In genomic region chr16:73016488-73016830, GRCh38 we compare ENCODE assay signal across 12 cellular contexts. TPM values are rescaled to one million over a fixed set of nuclear protein-coding genes. Genes with fewer than 3 reads are reported as not detected.
DNase-seq lines count a peak whose midpoint lies in the region; ATAC-seq lines count a peak whose summit lies in the region.
"Had no signal": no experiment of that assay in that cellular context is flagged by ENCODE, and none has a peak within 500 bp of the region (broad histone marks: within the 10 kb centered on the region; RNA-seq: fewer than 3 reads in every experiment).

No MANE protein-coding gene starts in this region.

- H3K4me3 Mint-ChIP-seq in activated CD4-positive, alpha-beta T cell treated with anti-CD3 and anti-CD28 coated beads, Interleukin-2, amount 10 ng/mL, durations not matched to agents 24 days and 14 days, result no peak overlapping the region
- H3K4me3 Mint-ChIP-seq: CD8-positive, alpha-beta memory T cell had no signal

- H3K36me3 Mint-ChIP-seq in activated CD4-positive, alpha-beta T cell treated with anti-CD3 and anti-CD28 coated beads, Interleukin-2, amount 10 ng/mL, durations not matched to agents 24 days and 14 days (ENCODE audit: low read depth), result no peaks in the 10 kb centered on the region
- H3K36me3 Mint-ChIP-seq: CD8-positive, alpha-beta memory T cell had no signal

- no peak overlapping the region for H3K27ac Mint-ChIP-seq in activated CD4-positive, alpha-beta T cell treated with anti-CD3 and anti-CD28 coated beads, Interleukin-2, amount 10 ng/mL, durations not matched to agents 24 days and 14 days

- no peaks in the 10 kb centered on the region for H3K9me3 Mint-ChIP-seq in activated CD4-positive, alpha-beta T cell treated with anti-CD3 and anti-CD28 coated beads, Interleukin-2, amount 10 ng/mL, durations not matched to agents 24 days and 14 days

- peak; percentile 66 for DNase-seq in EH (ENCODE audit: low read depth)
- DNase-seq in left colon, result no peak
- DNase-seq in NCI-H345 (lab: John Stamatoyannopoulos, UW), result no peak
- DNase-seq in activated CD4-positive, alpha-beta T cell treated with anti-CD3 and anti-CD28 coated beads, Interleukin-2, amount 10 ng/mL, durations not matched to agents 24 days and 14 days, result no peak
- DNase-seq in activated CD8-positive, alpha-beta memory T cell treated with anti-CD3 and anti-CD28 coated beads, Interleukin-2, amount 50 U/mL, for 48 hours, result no peak
- no peak for DNase-seq in activated CD4-positive, alpha-beta T cell treated with anti-CD3 and anti-CD28 coated beads for 4 hours
- DNase-seq: activated T-cell treated with anti-CD3 and anti-CD28 coated beads for 4 hours; CD8-positive, alpha-beta memory T cell; left ventricle myocardium inferior; stimulated activated CD4-positive, alpha-beta T cell treated with anti-CD3 and anti-CD28 coated beads, Interleukin-2, amount 100 ng/mL, for 24 hours had no signal

- H3K27me3 Mint-ChIP-seq in activated CD4-positive, alpha-beta T cell treated with anti-CD3 and anti-CD28 coated beads, Interleukin-2, amount 10 ng/mL, durations not matched to agents 24 days and 14 days, result no peaks in the 10 kb centered on the region
- H3K27me3 Mint-ChIP-seq: CD8-positive, alpha-beta memory T cell had no signal

- H3K4me1 Mint-ChIP-seq in activated CD4-positive, alpha-beta T cell treated with anti-CD3 and anti-CD28 coated beads, Interleukin-2, amount 10 ng/mL, durations not matched to agents 24 days and 14 days, result no peaks in the 10 kb centered on the region
- H3K4me1 Mint-ChIP-seq: CD8-positive, alpha-beta memory T cell had no signal

- peak; percentile 42 for ATAC-seq in GM21423 (IDR thresholded peaks at IDR 0.05; ENCODE audit: unreplicated experiment)
- peak; percentile 56 for ATAC-seq in HG03354 (IDR thresholded peaks at IDR 0.05; ENCODE audit: poor library complexity, severe bottlenecking, unreplicated experiment)
- peak; percentile 89 for ATAC-seq in left colon

- intact Hi-C loops in left colon (cut with DNase I, micrococcal nuclease), result no loop called here
- intact Hi-C loops in activated CD4-positive, alpha-beta T cell treated with anti-CD3 and anti-CD28 coated beads, Interleukin-2, amount 10 ng/mL, durations not matched to agents 24 days and 14 days (cut with micrococcal nuclease), result no loop called here

RNA-seq across cellular contexts. Expression of gene ZFHX3, which starts 31.5 kb away (rescaled TPM):
- 10 to 100 TPM; 12.5 to 18.0 TPM for total RNA-seq in left colon
- 0.49 and 0.88 TPM in 2 replicates for total RNA-seq in activated CD4-positive, alpha-beta T cell treated with anti-CD3 and anti-CD28 coated beads, Interleukin-2, amount 10 ng/mL, durations not matched to agents 24 days and 14 days
